In the genomic region with DNA sequence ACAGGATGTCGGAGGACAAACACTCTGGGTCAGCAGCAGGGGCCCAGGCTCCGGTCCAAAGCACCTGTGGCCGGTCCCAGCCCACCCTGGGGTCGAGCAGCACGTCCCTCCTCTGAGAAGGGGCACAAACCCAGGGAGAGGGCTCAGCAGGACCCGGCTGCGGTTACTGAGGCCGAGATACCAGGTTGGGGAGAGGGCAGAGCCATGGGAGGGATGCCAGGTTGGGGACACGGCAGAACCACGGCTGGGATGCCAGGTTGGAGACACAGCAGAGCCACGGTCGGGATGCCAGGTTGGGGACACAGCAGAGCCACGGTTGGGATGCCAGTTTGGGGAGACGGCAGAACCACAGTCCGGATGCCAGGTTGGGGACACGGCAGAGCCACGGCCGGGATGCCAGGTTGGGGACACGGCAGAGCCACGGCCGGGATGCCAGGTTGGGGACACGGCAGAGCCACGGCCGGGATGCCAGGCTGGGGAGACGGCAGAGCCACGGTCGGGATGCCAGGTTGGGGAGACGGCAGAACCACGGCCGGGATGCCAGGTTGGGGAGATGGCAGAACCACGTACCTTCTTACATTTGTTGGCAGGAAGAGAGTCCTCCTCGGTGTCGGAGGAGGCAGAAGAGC, we compare ENCODE assay signal across 29 cellular contexts. TPM values are rescaled to one million over a fixed set of nuclear protein-coding genes. Genes with fewer than 3 reads are reported as not detected.
"Had no signal": no experiment of that assay in that cellular context is flagged by ENCODE, and none has a peak within 500 bp of the region (broad histone marks: within the 10 kb centered on the region; RNA-seq: fewer than 3 reads in every experiment).

No MANE protein-coding gene starts in this region.

- H3K27ac Mint-ChIP-seq: natural killer cell; stimulated activated memory B cell treated with anti-CD40 and anti-IgM and Interleukin-4, amounts not matched to agents 10 μg/mL and 1 μg/mL and 100 μg/mL, for 72 hours; type B pancreatic cell had no signal

- H3K4me1 ChIP-seq: lower lobe of right lung, parathyroid adenoma, prostate gland, right atrium auricular region, spleen, testis, tibial artery, uterus had no signal

- H3K36me3 ChIP-seq: neutrophil, uterus had no signal

- H3K4me3 Mint-ChIP-seq: natural killer cell; stimulated activated memory B cell treated with anti-CD40 and anti-IgM and Interleukin-4, amounts not matched to agents 10 μg/mL and 1 μg/mL and 100 μg/mL, for 72 hours; type B pancreatic cell had no signal

- H3K27me3 Mint-ChIP-seq: stimulated activated memory B cell treated with anti-CD40 and anti-IgM and Interleukin-4, amounts not matched to agents 10 μg/mL and 1 μg/mL and 100 μg/mL, for 72 hours; type B pancreatic cell had no signal

- ATAC-seq: left colon; natural killer cell; stimulated activated memory B cell treated with anti-CD40 and anti-IgM and Interleukin-4, amounts not matched to agents 10 μg/mL and 1 μg/mL and 100 μg/mL, for 72 hours; stimulated activated naive CD8-positive, alpha-beta T cell treated with anti-CD3 and anti-CD28 coated beads, Interleukin-15, Interleukin-2, amounts not matched to agents 100 U/mL and 50 U/mL, for 24 hours had no signal

- FAIRE-seq: endothelial cell of umbilical vein, islet of Langerhans had no signal

- H3K4me1 Mint-ChIP-seq: natural killer cell; stimulated activated memory B cell treated with anti-CD40 and anti-IgM and Interleukin-4, amounts not matched to agents 10 μg/mL and 1 μg/mL and 100 μg/mL, for 72 hours had no signal

- DNase-seq: dermis blood vessel endothelial cell; effector memory CD4-positive, alpha-beta T cell; foreskin melanocyte; glutamatergic neuron; heart right ventricle; hippocampal formation; kidney glomerular epithelial cell; left colon; left ventricle myocardium inferior; lower lobe of right lung; natural killer cell; spleen; stimulated activated CD4-positive, alpha-beta T cell treated with anti-CD3 and anti-CD28 coated beads, Interleukin-4, amount 100 ng/mL, for 4 hours; stimulated activated naive CD8-positive, alpha-beta T cell treated with anti-CD3 and anti-CD28 coated beads, Interleukin-15, Interleukin-2, amounts not matched to agents 100 U/mL and 50 U/mL, for 24 hours; substantia nigra; testis; tibial artery; uterus had no signal

- H3K27ac ChIP-seq: coronary artery, esophagus muscularis mucosa, heart right ventricle, lower lobe of right lung, neutrophil, parathyroid adenoma, prostate gland, right atrium auricular region, skin epidermis, spleen, testis, tibial artery, uterus had no signal

- H3K27me3 ChIP-seq: esophagus muscularis mucosa, heart right ventricle, neutrophil, right atrium auricular region, spleen, testis, tibial artery, uterus had no signal

- H3K9ac ChIP-seq: parathyroid adenoma had no signal

- H3K9me3 ChIP-seq: lower lobe of right lung, prostate gland, right atrium auricular region, testis, uterus had no signal

- H2AFZ ChIP-seq: parathyroid adenoma had no signal

- H3K4me3 ChIP-seq: coronary artery, esophagus muscularis mucosa, heart right ventricle, left ventricle myocardium inferior, lower lobe of right lung, prostate gland, right atrium auricular region, skin epidermis, spleen, testis, tibial artery, uterus had no signal

- H3K9me3 Mint-ChIP-seq: natural killer cell, type B pancreatic cell had no signal

RNA-seq across cellular contexts. Expression of a gene that starts 34.8 kb away (rescaled TPM):
- total RNA-seq: left ventricle myocardium inferior had no signal
